Comparison of ENCODE assay signal across 23 cellular contexts in genomic region chr1:196255762-196256161, GRCh38.
"Had no signal": no experiment of that assay in that cellular context is flagged by ENCODE, and none has a peak within 500 bp of the region (broad histone marks: within the 10 kb centered on the region; RNA-seq: fewer than 3 reads in every experiment).

No MANE protein-coding gene starts in this region.

- ATAC-seq: foreskin keratinocyte; gastroesophageal sphincter; heart left ventricle; left colon; left lung; left ventricle myocardium superior; lower lobe of right lung; mucosa of descending colon; naive thymus-derived CD8-positive, alpha-beta T cell had no signal

- H3K4me3 ChIP-seq: coronary artery, dorsolateral prefrontal cortex, esophagus muscularis mucosa, gastroesophageal sphincter, heart left ventricle, hepatocyte, left lung, lower lobe of right lung, mucosa of descending colon had no signal

- H3K4me1 ChIP-seq: esophagus muscularis mucosa, foreskin keratinocyte, gastroesophageal sphincter, heart left ventricle, left lung, lower lobe of right lung had no signal

- H3K27ac ChIP-seq: coronary artery, dorsolateral prefrontal cortex, esophagus muscularis mucosa, foreskin keratinocyte, gastroesophageal sphincter, heart left ventricle, hepatocyte, left lung, lower lobe of right lung had no signal

- H3K9me3 ChIP-seq: esophagus muscularis mucosa, gastroesophageal sphincter, heart left ventricle, left lung, lower lobe of right lung, mucosa of descending colon had no signal

- H2AFZ ChIP-seq: hepatocyte had no signal

- H3K4me2 ChIP-seq: hepatocyte had no signal

- DNase-seq: dermis blood vessel endothelial cell; dorsolateral prefrontal cortex; effector CD4-positive, alpha-beta T cell; effector memory CD4-positive, alpha-beta T cell; foreskin keratinocyte; heart left ventricle; hypothalamus; immature natural killer cell; islet precursor cell; kidney; kidney glomerular epithelial cell; left colon; left lung; left ventricle myocardium superior; lower lobe of right lung; mesenchymal stem cell; mucosa of descending colon; naive B cell; naive thymus-derived CD8-positive, alpha-beta T cell had no signal

- H3K36me3 ChIP-seq: esophagus muscularis mucosa, gastroesophageal sphincter, heart left ventricle, left lung, lower lobe of right lung had no signal

- H3K79me2 ChIP-seq: hepatocyte had no signal

- H3K27me3 ChIP-seq: dorsolateral prefrontal cortex, esophagus muscularis mucosa, foreskin keratinocyte, gastroesophageal sphincter, heart left ventricle, hepatocyte, left lung had no signal
